8 cellular contexts compared by ENCODE assay signal in the genomic region with DNA sequence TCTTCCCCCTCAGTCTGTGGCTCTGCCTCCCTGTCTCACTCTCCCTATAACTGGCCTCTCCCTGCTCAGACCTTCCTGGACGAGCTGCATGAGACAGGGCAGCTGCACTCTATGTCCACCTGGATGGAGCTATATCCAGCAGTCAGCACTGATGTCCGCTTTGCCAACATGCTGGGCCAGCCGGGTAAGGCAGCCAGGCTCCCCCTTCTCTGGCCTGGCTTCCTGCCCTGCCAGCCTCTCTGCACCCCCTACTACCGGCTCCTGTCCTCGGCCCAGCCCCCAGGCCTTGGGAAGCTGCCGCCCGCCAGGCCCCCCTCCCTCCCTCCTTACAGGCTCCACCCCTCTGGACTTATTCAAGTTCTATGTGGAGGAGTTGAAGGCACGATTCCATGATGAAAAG. TPM values are rescaled to one million over a fixed set of nuclear protein-coding genes. Genes with fewer than 3 reads are reported as not detected.
DNase-seq lines count a peak whose midpoint lies in the region; ATAC-seq and TF ChIP-seq lines count a peak whose summit lies in the region.

No MANE protein-coding gene starts in this region.

- no peak overlapping the region for H3K27ac ChIP-seq in BLaER1
- 0 out of 2 replicates have a peak overlapping the region, but pooled peaks have one; percentile 21 for H3K27ac ChIP-seq in HUES64 (ENCODE audit: low read depth, low read length)
- peak overlapping the region; percentile 13 to 50 for H3K27ac ChIP-seq in coronary artery
- H3K27ac ChIP-seq in mesodermal cell (ENCODE audit: low read depth, low read length, severe bottlenecking): peak overlapping the region; percentile 76

- TF ChIP-seq CTCF in coronary artery (IDR thresholded peaks at IDR 0.05): no peak

- ATAC-seq in HG03039 (IDR thresholded peaks at IDR 0.05; ENCODE audit: unreplicated experiment) (no peak), HG03045 (IDR thresholded peaks at IDR 0.05; ENCODE audit: unreplicated experiment) (no peak), GM21737 (IDR thresholded peaks at IDR 0.05; ENCODE audit: unreplicated experiment) (no peak)

- H3K4me3 ChIP-seq in BLaER1 (no peak overlapping the region), HUES64 (ENCODE audit: low read length) (no peak overlapping the region), coronary artery (no peak overlapping the region), mesodermal cell (ENCODE audit: extremely low read depth, insufficient read depth, low read length, poor library complexity, severe bottlenecking) (no peak overlapping the region)

- H3K27me3 ChIP-seq in BLaER1: no peaks in the 10 kb centered on the region
- no peaks in the 10 kb centered on the region for H3K27me3 ChIP-seq in HUES64 (ENCODE audit: insufficient read depth, low read length)

- H3K4me2 ChIP-seq in BLaER1: peak overlapping the region; percentile 56

- H3K4me1 ChIP-seq in BLaER1: peaks cover 14% of the 10 kb centered on the region
- peaks cover 7% of the 10 kb centered on the region; the same call in 1 of the 2 replicates for H3K4me1 ChIP-seq in HUES64 (ENCODE audit: insufficient read depth, low read length)
- H3K4me1 ChIP-seq in mesodermal cell (ENCODE audit: control insufficient read depth, insufficient read depth, low read length, poor library complexity, severe bottlenecking): peaks cover 13% of the 10 kb centered on the region

- no peaks in the 10 kb centered on the region for H3K9me3 ChIP-seq in BLaER1
- H3K9me3 ChIP-seq in HUES64 (ENCODE audit: insufficient read depth, low read depth, low read length): no peaks in the 10 kb centered on the region
- no peaks in the 10 kb centered on the region for H3K9me3 ChIP-seq in mesodermal cell (ENCODE audit: control insufficient read depth, low read length)

- DNase-seq in coronary artery (ENCODE audit: low spot score) (peak; percentile 70), SW480 (ENCODE audit: low spot score) (no peak)

- H3K9ac ChIP-seq in BLaER1 (no peak overlapping the region), HUES64 (ENCODE audit: low read depth, low read length) (0 out of 2 replicates have a peak overlapping the region, but pooled peaks have one; percentile 5)

- no peaks in the 10 kb centered on the region for H4K20me1 ChIP-seq in BLaER1

- H3K36me3 ChIP-seq in BLaER1 (peaks cover 11% of the 10 kb centered on the region; the same call in 1 of the 2 replicates), HUES64 (ENCODE audit: insufficient read depth, low read length) (peaks cover 33% of the 10 kb centered on the region), mesodermal cell (ENCODE audit: control insufficient read depth, insufficient read depth, low read length) (peaks cover 11% of the 10 kb centered on the region)

- WGBS in HUES64: 47% methylated on average over 6 of the region's 8 CpGs
- 36 to 58% methylated on average over 3 of the region's 8 CpGs for WGBS in mesodermal cell (ENCODE audit: insufficient coverage in 2 of 2), 2 experiments

RNA-seq across cellular contexts. Expression of gene PRPF40B, which starts 14.0 kb away (rescaled TPM):
- polyA plus RNA-seq in HUES64 (2013, experiment 1 of 2): 11.2 TPM
- polyA plus RNA-seq in HUES64 (2013, experiment 2 of 2): 18.1 TPM
- 14.7 TPM for polyA plus RNA-seq in mesodermal cell (2013, experiment 1 of 2)
- polyA plus RNA-seq in mesodermal cell (2013, experiment 2 of 2): 13.0 TPM

RNA-seq across cellular contexts. Expression of gene FAM186B, which starts 32.0 kb away (rescaled TPM):
- 0.10 TPM for polyA plus RNA-seq in HUES64 (2013, experiment 1 of 2)
- polyA plus RNA-seq in HUES64 (2013, experiment 2 of 2): 0.13 TPM
- 0.18 TPM for polyA plus RNA-seq in mesodermal cell (2013, experiment 1 of 2)
- polyA plus RNA-seq in mesodermal cell (2013, experiment 2 of 2): 0.20 TPM
